12 cellular contexts compared by ENCODE assay signal in genomic region chr5:39106332-39106731, GRCh38. TPM values are rescaled to one million over a fixed set of nuclear protein-coding genes. Genes with fewer than 3 reads are reported as not detected.
DNase-seq lines count a peak whose midpoint lies in the region; ATAC-seq, FAIRE-seq and TF ChIP-seq lines count a peak whose summit lies in the region.
"Had no signal": no experiment of that assay in that cellular context is flagged by ENCODE, and none has a peak within 500 bp of the region (broad histone marks: within the 10 kb centered on the region; RNA-seq: fewer than 3 reads in every experiment).

No MANE protein-coding gene starts in this region.

- peak; percentile 39 for TF ChIP-seq CTCF in cardiac fibroblast (IDR thresholded peaks at IDR 0.05; ENCODE audit: low read depth, low read length)
- TF ChIP-seq CTCF in neural crest cell (conservative IDR thresholded peaks at IDR 0.05), result peak; percentile 52
- no peak for TF ChIP-seq CTCF in upper lobe of left lung (IDR thresholded peaks at IDR 0.05)

- TF ChIP-seq POLR2A in upper lobe of left lung (IDR thresholded peaks at IDR 0.05), result no peak

- DNase-seq in NCI-H2171 treated with DMSO at 0.1 percent for 48 hours (lab: John Stamatoyannopoulos, UW) (peak; percentile 17), NCI-H2171 (lab: John Stamatoyannopoulos, UW) (no peak), LHCN-M2 (ENCODE audit: low read depth) (peak; percentile 34), cardiac fibroblast (ENCODE audit: low read depth in 2 of 2) (peak; percentile 25 to 54), neural crest cell (ENCODE audit: low read depth, low spot score) (no peak), A172 (ENCODE audit: low spot score) (no peak), upper lobe of left lung (no peak), frontal cortex (ENCODE audit: low spot score in 2 of 2) (no peak)
- DNase-seq: activated naive CD8-positive, alpha-beta T cell treated with anti-CD3 and anti-CD28 coated beads, Interleukin-2, amount 10 ng/mL, durations not matched to agents 7 days and 5 days; NCI-H1105 treated with DMSO at 0.1 percent for 48 hours; small intestine had no signal

- FAIRE-seq in frontal cortex (lab: Jason Lieb, UNC), result no peak

- H3K9me3 Mint-ChIP-seq in neural crest cell, result peaks cover 3% of the 10 kb centered on the region
- H3K9me3 Mint-ChIP-seq: activated naive CD8-positive, alpha-beta T cell treated with anti-CD3 and anti-CD28 coated beads, Interleukin-2, amount 10 ng/mL, durations not matched to agents 7 days and 5 days had no signal

- TF ChIP-seq EP300 in upper lobe of left lung (IDR thresholded peaks at IDR 0.05), result no peak

- H3K27me3 ChIP-seq in upper lobe of left lung, result no peaks in the 10 kb centered on the region
- H3K27me3 ChIP-seq: BLaER1 had no signal

- no peak overlapping the region for H3K27ac ChIP-seq in upper lobe of left lung
- H3K27ac ChIP-seq: BLaER1 had no signal

- no peaks in the 10 kb centered on the region for H3K36me3 Mint-ChIP-seq in neural crest cell (ENCODE audit: low read depth)

- no peaks in the 10 kb centered on the region for H3K4me1 ChIP-seq in upper lobe of left lung
- H3K4me1 ChIP-seq: BLaER1 had no signal

- H3K4me3 ChIP-seq in cardiac fibroblast (replicated peaks in 1 of 2; ENCODE audit: low read depth in 2 of 2, low read length in 2 of 2) (no peak overlapping the region), upper lobe of left lung (no peak overlapping the region)
- H3K4me3 ChIP-seq: BLaER1 had no signal

- H3K27ac Mint-ChIP-seq in neural crest cell (ENCODE audit: unreplicated experiment), result no peak overlapping the region
- H3K27ac Mint-ChIP-seq: activated naive CD8-positive, alpha-beta T cell treated with anti-CD3 and anti-CD28 coated beads, Interleukin-2, amount 10 ng/mL, durations not matched to agents 7 days and 5 days had no signal

- H3K4me1 Mint-ChIP-seq in neural crest cell, result peaks cover 16% of the 10 kb centered on the region

- no peaks in the 10 kb centered on the region for H3K36me3 ChIP-seq in upper lobe of left lung
- H3K36me3 ChIP-seq: BLaER1 had no signal

- no peaks in the 10 kb centered on the region for H3K27me3 Mint-ChIP-seq in neural crest cell (ENCODE audit: low read depth)
- H3K27me3 Mint-ChIP-seq: activated naive CD8-positive, alpha-beta T cell treated with anti-CD3 and anti-CD28 coated beads, Interleukin-2, amount 10 ng/mL, durations not matched to agents 7 days and 5 days had no signal

- no peaks in the 10 kb centered on the region for H3K9me3 ChIP-seq in upper lobe of left lung
- H3K9me3 ChIP-seq: BLaER1 had no signal

- no peak for ATAC-seq in upper lobe of left lung (ENCODE audit: low FRiP score in 2 of 2)

- no peak overlapping the region for H3K4me3 Mint-ChIP-seq in neural crest cell
- H3K4me3 Mint-ChIP-seq: activated naive CD8-positive, alpha-beta T cell treated with anti-CD3 and anti-CD28 coated beads, Interleukin-2, amount 10 ng/mL, durations not matched to agents 7 days and 5 days had no signal

- WGBS in upper lobe of left lung, 2 donors, result 69 to 73% methylated on average over 1 of the region's 1 CpG

RNA-seq across cellular contexts. Expression of gene RICTOR, which starts 32.1 kb away (rescaled TPM):
- total RNA-seq in LHCN-M2 (2014; rRNA removed), result 11.7 and 17.3 TPM in 2 replicates
- polyA plus RNA-seq in LHCN-M2 (2012), result 1.2 TPM
- total RNA-seq in neural crest cell, result 20.5 and 22.2 TPM in 2 replicates
- total RNA-seq in A172 (2014; rRNA removed; shearing (Covaris generic)), result 18.7 and 21.0 TPM in 2 replicates
- total RNA-seq in upper lobe of left lung, result 10 to 100 TPM; 30.4 to 88.8 (median 38.1) TPM
- 56.7 TPM for total RNA-seq in frontal cortex

Comparison
In these comparisons a context has a peak if more than half of its experiments do, and no peak if none do; other contexts are left out.
1. DNase-seq: peak in NCI-H2171 treated with DMSO at 0.1 percent for 48 hours (single experiment), LHCN-M2 (single experiment) and cardiac fibroblast (2 of 2); none in NCI-H2171 (single experiment), neural crest cell (single experiment), A172 (single experiment), upper lobe of left lung (0 of 2) and frontal cortex (0 of 2).
2. CTCF ChIP-seq: peak in cardiac fibroblast (single experiment) and neural crest cell (single experiment); none in upper lobe of left lung (0 of 6).